Comparison of ENCODE assay signal across 11 cellular contexts in the genomic region with DNA sequence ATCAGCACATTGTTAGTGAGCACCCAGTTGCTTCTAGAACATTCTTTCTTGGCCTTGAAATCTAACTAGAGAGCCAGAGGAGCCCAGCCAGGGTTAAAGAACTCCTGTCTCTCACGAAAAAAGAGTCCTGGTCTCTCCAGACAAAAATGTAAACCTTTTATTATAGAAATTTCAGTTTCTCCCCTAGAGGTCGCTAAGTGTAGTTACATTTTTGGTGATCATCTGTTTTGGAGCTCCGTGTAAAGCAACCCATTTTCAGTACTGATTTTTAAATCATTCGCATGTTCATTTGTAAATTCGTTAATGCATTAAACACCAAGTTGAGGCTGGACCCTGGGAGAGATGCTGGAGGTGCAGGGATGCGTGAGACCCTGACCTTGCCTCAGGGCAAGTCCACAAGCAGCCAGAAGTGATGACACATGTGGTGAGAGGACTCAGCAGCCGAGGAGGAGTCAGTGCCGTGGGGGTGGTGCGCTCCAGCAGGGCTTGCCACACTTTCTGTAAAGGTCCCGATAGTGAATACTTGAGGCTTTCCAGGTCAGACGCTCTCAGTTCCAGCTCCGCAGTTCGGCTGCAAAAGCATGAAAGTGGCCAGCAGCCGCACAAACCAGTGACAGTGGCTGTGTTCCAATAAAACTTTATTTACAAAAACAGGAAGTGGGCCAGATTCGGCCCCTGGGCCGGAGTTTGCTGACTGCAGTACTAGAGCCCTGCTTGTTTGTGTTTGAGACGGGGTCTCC.
DNase-seq lines count a peak whose midpoint lies in the region; ATAC-seq and TF ChIP-seq lines count a peak whose summit lies in the region.
"Had no signal": no experiment of that assay in that cellular context is flagged by ENCODE, and none has a peak within 500 bp of the region (broad histone marks: within the 10 kb centered on the region; RNA-seq: fewer than 3 reads in every experiment).

No MANE protein-coding gene starts in this region.

- no peak overlapping the region for H2BK15ac ChIP-seq in mesendoderm (replicated peaks; ENCODE audit: low read depth)

- no peak overlapping the region for H3K23ac ChIP-seq in mesendoderm (ENCODE audit: low read length)

- no peak overlapping the region for H2BK120ac ChIP-seq in mesendoderm (ENCODE audit: low read depth, low read length)

- no peaks in the 10 kb centered on the region for H3K27me3 ChIP-seq in DND-41 (ENCODE audit: insufficient read depth, low read length, poor library complexity)
- H3K27me3 ChIP-seq in adipocyte (replicated peaks; ENCODE audit: control insufficient read depth, insufficient read depth, low read length): no peaks in the 10 kb centered on the region
- H3K27me3 ChIP-seq in mesendoderm (ENCODE audit: insufficient read depth, low read length, poor library complexity): no peaks in the 10 kb centered on the region
- H3K27me3 ChIP-seq: uterus had no signal

- H3K36me3 Mint-ChIP-seq in activated naive CD4-positive, alpha-beta T cell treated with anti-CD3 and anti-CD28 coated beads, Interleukin-2, amount 50 U/mL, for 72 hours: no peaks in the 10 kb centered on the region

- no peaks in the 10 kb centered on the region for H3K79me1 ChIP-seq in mesendoderm (ENCODE audit: low read length)

- no peak overlapping the region for H3K4ac ChIP-seq in mesendoderm (ENCODE audit: low read depth, low read length)

- H3K18ac ChIP-seq in mesendoderm (ENCODE audit: low read length): no peak overlapping the region

- H3K4me1 ChIP-seq in DND-41 (ENCODE audit: insufficient read depth, low read length) (no peaks in the 10 kb centered on the region), adipocyte (ENCODE audit: control insufficient read depth, insufficient read depth, low read length) (no peaks in the 10 kb centered on the region), mesendoderm (ENCODE audit: control insufficient read depth, low read depth, low read length) (no peaks in the 10 kb centered on the region)
- H3K4me1 ChIP-seq: parathyroid adenoma, uterus had no signal

- H3K4me2 ChIP-seq in DND-41 (ENCODE audit: insufficient read depth, low read length) (no peak overlapping the region), mesendoderm (ENCODE audit: low read length) (no peak overlapping the region)

- H3K36me3 ChIP-seq in DND-41 (ENCODE audit: insufficient read depth, low read length): no peaks in the 10 kb centered on the region
- no peaks in the 10 kb centered on the region for H3K36me3 ChIP-seq in adipocyte (ENCODE audit: control insufficient read depth, insufficient read depth, low read length, severe bottlenecking)
- H3K36me3 ChIP-seq in mesendoderm (ENCODE audit: control insufficient read depth, insufficient read depth, low read length): no peaks in the 10 kb centered on the region
- H3K36me3 ChIP-seq: uterus had no signal

- ATAC-seq in DND-41 (ENCODE audit: insufficient read depth, low read depth) (no peak), HG03108 (IDR thresholded peaks at IDR 0.05; ENCODE audit: unreplicated experiment) (no peak), GM21515 (IDR thresholded peaks at IDR 0.05; ENCODE audit: unreplicated experiment) (no peak)
- ATAC-seq in activated naive CD4-positive, alpha-beta T cell treated with anti-CD3 and anti-CD28 coated beads, Interleukin-2, amount 50 U/mL, for 72 hours: no peak
- ATAC-seq: effector memory CD8-positive, alpha-beta T cell had no signal

- H4K8ac ChIP-seq in mesendoderm (ENCODE audit: low read depth, low read length): no peak overlapping the region

- H3K79me2 ChIP-seq in DND-41 (ENCODE audit: insufficient read depth, low read length) (no peaks in the 10 kb centered on the region), mesendoderm (ENCODE audit: control insufficient read depth, insufficient read depth, low read length) (no peaks in the 10 kb centered on the region)
- H3K79me2 ChIP-seq: parathyroid adenoma had no signal

- no peak overlapping the region for H2AFZ ChIP-seq in DND-41 (ENCODE audit: low read depth, low read length)
- H2AFZ ChIP-seq: parathyroid adenoma had no signal

- H2AK5ac ChIP-seq in mesendoderm (ENCODE audit: low read length): no peak overlapping the region

- no peak overlapping the region for H2BK5ac ChIP-seq in mesendoderm (ENCODE audit: low read length)

- H3K56ac ChIP-seq in mesendoderm (ENCODE audit: low read length): no peak overlapping the region

- no peak overlapping the region for H3K27ac Mint-ChIP-seq in activated naive CD4-positive, alpha-beta T cell treated with anti-CD3 and anti-CD28 coated beads, Interleukin-2, amount 50 U/mL, for 72 hours
- H3K27ac Mint-ChIP-seq: effector memory CD8-positive, alpha-beta T cell had no signal

- no peaks in the 10 kb centered on the region for H3K9me3 Mint-ChIP-seq in activated naive CD4-positive, alpha-beta T cell treated with anti-CD3 and anti-CD28 coated beads, Interleukin-2, amount 50 U/mL, for 72 hours
- H3K9me3 Mint-ChIP-seq: effector memory CD8-positive, alpha-beta T cell had no signal

- H3K27ac ChIP-seq in DND-41 (ENCODE audit: low read length) (no peak overlapping the region), mesendoderm (ENCODE audit: low read depth, low read length) (no peak overlapping the region)
- H3K27ac ChIP-seq: parathyroid adenoma, uterus had no signal

- no peak overlapping the region for H4K5ac ChIP-seq in mesendoderm (ENCODE audit: low read length)

- H3K4me3 ChIP-seq in DND-41 (ENCODE audit: low read depth in 1 of 2, low read length in 2 of 2) (no peak overlapping the region), adipocyte (ENCODE audit: low read length) (no peak overlapping the region), mesendoderm (ENCODE audit: low read length) (no peak overlapping the region)
- H3K4me3 ChIP-seq: uterus had no signal

- H3K9me3 ChIP-seq in DND-41 (ENCODE audit: insufficient read depth, low read length, severe bottlenecking): no peaks in the 10 kb centered on the region
- no peaks in the 10 kb centered on the region for H3K9me3 ChIP-seq in adipocyte (ENCODE audit: control insufficient read depth, low read length)
- H3K9me3 ChIP-seq: uterus had no signal

- DNase-seq in DND-41: no peak
- peak; percentile 45 for DNase-seq in MV-4-11 (lab: John Stamatoyannopoulos, UW)
- peak; percentile 17 for DNase-seq in adipocyte (ENCODE audit: low read depth)
- DNase-seq in mesendoderm: peak; percentile 70
- DNase-seq in activated naive CD4-positive, alpha-beta T cell treated with anti-CD3 and anti-CD28 coated beads, Interleukin-2, amount 50 U/mL, for 72 hours (ENCODE audit: low spot score in 2 of 2): no peak
- DNase-seq in T-helper 9 cell: no peak
- DNase-seq: effector memory CD8-positive, alpha-beta T cell; uterus had no signal

- TF ChIP-seq CTCF in DND-41 (IDR thresholded peaks at IDR 0.05; ENCODE audit: borderline replicate concordance, extremely low read depth, low read length, poor library complexity, severe bottlenecking): peak; percentile 34

- H4K20me1 ChIP-seq in DND-41 (ENCODE audit: insufficient read depth, low read length): no peaks in the 10 kb centered on the region

- H3K9ac ChIP-seq in DND-41 (ENCODE audit: low read depth, low read length): no peak overlapping the region
- no peak overlapping the region for H3K9ac ChIP-seq in adipocyte (ENCODE audit: low read length)
- no peak overlapping the region for H3K9ac ChIP-seq in mesendoderm (ENCODE audit: low read length)
- H3K9ac ChIP-seq: parathyroid adenoma had no signal

- no CpG with 5 or more reads among the region's 17 CpGs for WGBS in mesendoderm (ENCODE audit: extremely low coverage, insufficient coverage, low lambda C conversion rate)

Comparison
In these comparisons a context has a peak if more than half of its experiments do, and no peak if none do; other contexts are left out.
1. DNase-seq: peak in MV-4-11 (single experiment), adipocyte (single experiment) and mesendoderm (single experiment); none in DND-41 (single experiment), activated naive CD4-positive, alpha-beta T cell treated with anti-CD3 and anti-CD28 coated beads, Interleukin-2, amount 50 U/mL, for 72 hours (0 of 2) and T-helper 9 cell (single experiment).